ENCODE assay signal across 1 cellular context in the genomic region with DNA sequence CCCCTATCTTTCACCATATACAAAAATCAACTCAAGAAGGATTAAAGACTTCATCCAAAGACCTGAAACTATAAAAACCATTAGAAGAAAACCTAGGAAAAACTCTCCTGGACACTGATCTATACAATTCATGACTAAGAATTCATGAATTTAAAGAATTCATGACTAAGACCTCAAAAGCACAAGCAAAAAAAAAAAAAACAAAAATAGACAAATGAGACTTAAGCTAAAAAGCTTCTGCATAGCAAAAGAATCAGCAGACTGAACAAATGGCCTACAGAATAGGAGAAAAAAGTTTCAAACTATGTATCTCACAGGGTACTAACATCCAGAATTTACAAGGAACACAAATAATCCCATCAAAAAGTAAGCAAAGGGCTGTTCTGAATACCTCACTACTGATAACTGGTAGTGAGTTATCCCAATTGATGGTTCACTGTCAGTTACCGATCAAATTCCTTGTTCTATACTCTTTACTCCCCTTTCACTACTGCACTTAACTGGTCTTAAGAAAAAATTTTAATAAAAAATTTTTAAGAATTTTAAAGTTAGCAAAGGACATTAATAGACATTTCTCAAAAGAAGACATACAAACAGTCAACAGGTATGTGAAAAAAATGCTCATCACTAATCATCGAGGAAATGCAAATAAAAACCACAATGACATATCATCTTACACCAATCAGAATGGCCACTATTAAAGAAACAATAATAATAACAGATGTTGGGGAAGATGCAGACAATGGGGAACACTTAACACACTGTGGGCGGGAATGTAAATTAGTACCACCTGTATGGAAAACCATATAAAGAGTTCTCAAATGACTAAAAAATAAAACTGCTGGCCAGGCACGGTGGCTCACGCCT.
TF ChIP-seq lines count a peak whose summit lies in the region.

No MANE protein-coding gene starts in this region.

TF ChIP-seq in HEK293, 187 proteins besides CTCF, POLR2A, EP300 and RAD21 (continued from another document):
- TF ChIP-seq, protein P1, sequence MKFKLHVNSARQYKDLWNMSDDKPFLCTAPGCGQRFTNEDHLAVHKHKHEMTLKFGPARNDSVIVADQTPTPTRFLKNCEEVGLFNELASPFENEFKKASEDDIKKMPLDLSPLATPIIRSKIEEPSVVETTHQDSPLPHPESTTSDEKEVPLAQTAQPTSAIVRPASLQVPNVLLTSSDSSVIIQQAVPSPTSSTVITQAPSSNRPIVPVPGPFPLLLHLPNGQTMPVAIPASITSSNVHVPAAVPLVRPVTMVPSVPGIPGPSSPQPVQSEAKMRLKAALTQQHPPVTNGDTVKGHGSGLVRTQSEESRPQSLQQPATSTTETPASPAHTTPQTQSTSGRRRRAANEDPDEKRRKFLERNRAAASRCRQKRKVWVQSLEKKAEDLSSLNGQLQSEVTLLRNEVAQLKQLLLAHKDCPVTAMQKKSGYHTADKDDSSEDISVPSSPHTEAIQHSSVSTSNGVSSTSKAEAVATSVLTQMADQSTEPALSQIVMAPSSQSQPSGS (tag by site-specific recombination; IDR thresholded peaks at IDR 0.05; ENCODE audit: low read depth) = no peak
- TF ChIP-seq ZNF664 (tag by site-specific recombination; IDR thresholded peaks at IDR 0.05) = no peak
- peak; percentile 85 for TF ChIP-seq SCRT2 (tag by site-specific recombination; IDR thresholded peaks at IDR 0.05)
- peak; percentile 80; the same call in 1 of the 2 replicates for TF ChIP-seq SCRT1 (tag by site-specific recombination; IDR thresholded peaks at IDR 0.05; ENCODE audit: borderline replicate concordance)
- no peak for TF ChIP-seq ZNF133 (tag by site-specific recombination; IDR thresholded peaks at IDR 0.05)
- TF ChIP-seq HIC1 (tag by site-specific recombination; IDR thresholded peaks at IDR 0.05) = no peak
TF ChIP-seq in HEK293: peak in this region for 3.
